In genomic region chr9:121463026-121463827, GRCh38 we compare ENCODE assay signal across 8 cellular contexts. TPM values are rescaled to one million over a fixed set of nuclear protein-coding genes. Genes with fewer than 3 reads are reported as not detected.
DNase-seq lines count a peak whose midpoint lies in the region; ATAC-seq and TF ChIP-seq lines count a peak whose summit lies in the region.

No MANE protein-coding gene starts in this region.

- no CpG with 5 or more reads among the region's 12 CpGs for WGBS in IMR-90 (ENCODE audit: extremely low coverage in 2 of 2, insufficient read length in 1 of 2), 2 experiments
- 38 to 45% methylated on average over 12 of the region's 12 CpGs for WGBS in thyroid gland, 2 donors

- no peak overlapping the region for H2BK120ac ChIP-seq in IMR-90 (ENCODE audit: low read depth, low read length)

- TF ChIP-seq POLR2A in IMR-90 (IDR thresholded peaks at IDR 0.05; ENCODE audit: low read depth, low read length) (no peak), thyroid gland (IDR thresholded peaks at IDR 0.05) (no peak)

- BruUV-seq in IMR-90 (replicated peaks; lab: Mats Ljungman, UMichigan) = no TSS peak

- no peak overlapping the region for H2AK9ac ChIP-seq in IMR-90 (replicated peaks; ENCODE audit: low read depth, low read length, poor library complexity)

- H3K27ac ChIP-seq in IMR-90 (ENCODE audit: insufficient read depth, low read length) (no peak overlapping the region), thyroid gland (no peak overlapping the region)

- peak; percentile 16; the same call in 1 of the 2 replicates for TF ChIP-seq RAD21 in IMR-90 (IDR thresholded peaks at IDR 0.05; ENCODE audit: low read length)

- dilution Hi-C loops in IMR-90 (cut with HindIII; ENCODE audit: low sequenced_read_pairs, unreplicated experiment) = no loop called here

- no peak overlapping the region for H3K56ac ChIP-seq in IMR-90 (ENCODE audit: extremely low read depth, insufficient read depth, low read length)

- H2AK5ac ChIP-seq in IMR-90 (ENCODE audit: low read depth, low read length) = no peak overlapping the region

- H2BK5ac ChIP-seq in IMR-90 (ENCODE audit: low read depth, low read length, poor library complexity, severe bottlenecking) = no peak overlapping the region

- POLR2A ChIA-PET in IMR-90 (lab: Charles Lee; ENCODE audit: unreplicated experiment) = no interaction called here

- H4K8ac ChIP-seq in IMR-90 (ENCODE audit: low read depth in 2 of 2, low read length in 2 of 2) = no peak overlapping the region

- CTCF ChIA-PET in IMR-90 (lab: Yijun Ruan, JAX) = interaction anchor here (1.0 kb wide), 1 partner anchor 11 kb away, joined by 3 read pairs; no protein-coding TSS in a partner anchor

- no peak overlapping the region for H4K91ac ChIP-seq in IMR-90 (ENCODE audit: insufficient read depth, low read depth, low read length)

- no peak overlapping the region for H3K14ac ChIP-seq in IMR-90 (replicated peaks; ENCODE audit: low read depth, low read length)

- H3K23ac ChIP-seq in IMR-90 (ENCODE audit: low read depth, low read length) = no peak overlapping the region

- peaks cover 39% of the 10 kb centered on the region for H3K27me3 ChIP-seq in IMR-90 (ENCODE audit: control insufficient read depth, insufficient read depth, low read length)
- H3K27me3 ChIP-seq in thyroid gland = no peaks in the 10 kb centered on the region

- H3K4ac ChIP-seq in IMR-90 (ENCODE audit: low read depth, low read length) = no peak overlapping the region

- no peak overlapping the region for H2BK20ac ChIP-seq in IMR-90 (ENCODE audit: low read depth, low read length)

- H3K4me2 ChIP-seq in IMR-90 (ENCODE audit: low read depth, low read length) = no peak overlapping the region

- peak; percentile 77 for DNase-seq in DMS53 (lab: John Stamatoyannopoulos, UW)
- DNase-seq in IMR-90 = peak; percentile 18
- DNase-seq in activated CD8-positive, alpha-beta memory T cell treated with anti-CD3 and anti-CD28 coated beads, Interleukin-2, amount 50 U/mL, for 48 hours = peak; percentile 62
- DNase-seq in iPS-NIHi11 (ENCODE audit: low spot score) = peak; percentile 78
- DNase-seq in thyroid gland = peak; percentile 32 to 35

- no peak overlapping the region for H3K18ac ChIP-seq in IMR-90 (ENCODE audit: low read depth, low read length)

- H3K36me3 ChIP-seq in IMR-90 (ENCODE audit: control insufficient read depth, insufficient read depth, low read length) (no peaks in the 10 kb centered on the region), thyroid gland (no peaks in the 10 kb centered on the region)

- no peak overlapping the region for H4K5ac ChIP-seq in IMR-90 (ENCODE audit: low read depth, low read length)

- no peaks in the 10 kb centered on the region for H3K79me1 ChIP-seq in IMR-90 (ENCODE audit: low read depth in 1 of 2, low read length in 2 of 2)

- peak; percentile 68 for ATAC-seq in IMR-90 (ENCODE audit: low read depth)
- ATAC-seq in GM19467 (IDR thresholded peaks at IDR 0.05; ENCODE audit: unreplicated experiment) = no peak
- ATAC-seq in HG03565 (IDR thresholded peaks at IDR 0.05; ENCODE audit: unreplicated experiment) = no peak
- no peak for ATAC-seq in GM21576 (IDR thresholded peaks at IDR 0.05; ENCODE audit: unreplicated experiment)

- intact Hi-C loops in IMR-90 (cut with micrococcal nuclease) (no loop called here), thyroid gland (cut with DNase I) (no loop called here)

- no peak overlapping the region for H2AFZ ChIP-seq in IMR-90 (replicated peaks; ENCODE audit: low read length, poor library complexity)

- TF ChIP-seq CTCF in IMR-90 (conservative IDR thresholded peaks at IDR 0.05; ENCODE audit: low read depth, low read length) (peak; percentile 52), thyroid gland (IDR thresholded peaks at IDR 0.05) (peak; percentile 17 to 72 (median 29))

- H3K9ac ChIP-seq in IMR-90 (ENCODE audit: low read depth, low read length) = no peak overlapping the region

- H3K4me3 ChIP-seq in IMR-90 (ENCODE audit: insufficient read depth, low read depth, low read length) (no peak overlapping the region), thyroid gland (replicated peaks in 1 of 3) (no peak overlapping the region)

- no peaks in the 10 kb centered on the region for H3K9me1 ChIP-seq in IMR-90 (ENCODE audit: insufficient read depth, low read length)

- H3K4me1 ChIP-seq in IMR-90 (ENCODE audit: control insufficient read depth, insufficient read depth, low read length) = no peaks in the 10 kb centered on the region
- H3K4me1 ChIP-seq in thyroid gland = no peaks in the 10 kb centered on the region

- H4K20me1 ChIP-seq in IMR-90 (ENCODE audit: insufficient read depth, low read length) = no peaks in the 10 kb centered on the region

- H2BK15ac ChIP-seq in IMR-90 (ENCODE audit: low read depth, low read length) = no peak overlapping the region

- H3K9me3 ChIP-seq in IMR-90 (ENCODE audit: control insufficient read depth, insufficient read depth, low read length) (no peaks in the 10 kb centered on the region), thyroid gland (no peaks in the 10 kb centered on the region)

- in situ Hi-C loops in IMR-90 (cut with MboI; ENCODE audit: low sequenced_read_pairs) = no loop called here

TF ChIP-seq in IMR-90, 13 proteins besides CTCF, POLR2A, EP300 and RAD21:
- TF ChIP-seq MAZ (IDR thresholded peaks at IDR 0.05; ENCODE audit: borderline replicate concordance, low read depth, low read length) = no peak
- no peak for TF ChIP-seq MAFK (IDR thresholded peaks at IDR 0.05; ENCODE audit: low read depth, low read length)
- TF ChIP-seq CEBPB (IDR thresholded peaks at IDR 0.05; ENCODE audit: low read depth, low read length) = no peak
- no peak for TF ChIP-seq USF2 (IDR thresholded peaks at IDR 0.05; ENCODE audit: low read depth, low read length)
- no peak for TF ChIP-seq NFE2L2 (IDR thresholded peaks at IDR 0.05; ENCODE audit: low read depth, low read length)
- TF ChIP-seq SMC3 (IDR thresholded peaks at IDR 0.05; ENCODE audit: low read depth, low read length) = no peak
- TF ChIP-seq ELK1 (IDR thresholded peaks at IDR 0.05; ENCODE audit: borderline replicate concordance, low read depth, low read length) = no peak

RNA-seq across cellular contexts. Expression of gene GGTA1, which starts 36.4 kb away (rescaled TPM):
- total RNA-seq in IMR-90 (2012; rRNA removed) (not detected in 2 replicates), thyroid gland (10 to 100 TPM in 2 of 4 donors, 1 to 10 TPM in 2; 5.5 to 18.4 (median 7.9) TPM)
- not detected in 2 replicates for polyA plus RNA-seq in IMR-90 (2012; rRNA removed)
- polyA plus RNA-seq in IMR-90 (2012; cell fraction: cytosol; rRNA removed) = not detected in 2 replicates
- not detected in 2 replicates for polyA plus RNA-seq in IMR-90 (2012; cell fraction: nucleus; rRNA removed; ENCODE audit: low replicate concordance)

Comparison
In these comparisons a context has a peak if more than half of its experiments do, and no peak if none do; other contexts are left out.
1. DNase-seq: peak in every context shown above with its lines; median percentile 78 in iPS-NIHi11; 77 in DMS53; 62 in activated CD8-positive, alpha-beta memory T cell treated with anti-CD3 and anti-CD28 coated beads, Interleukin-2, amount 50 U/mL, for 48 hours; 34 in thyroid gland; 18 in IMR-90.